Comparison of ENCODE assay signal across 14 cellular contexts in the genomic region with DNA sequence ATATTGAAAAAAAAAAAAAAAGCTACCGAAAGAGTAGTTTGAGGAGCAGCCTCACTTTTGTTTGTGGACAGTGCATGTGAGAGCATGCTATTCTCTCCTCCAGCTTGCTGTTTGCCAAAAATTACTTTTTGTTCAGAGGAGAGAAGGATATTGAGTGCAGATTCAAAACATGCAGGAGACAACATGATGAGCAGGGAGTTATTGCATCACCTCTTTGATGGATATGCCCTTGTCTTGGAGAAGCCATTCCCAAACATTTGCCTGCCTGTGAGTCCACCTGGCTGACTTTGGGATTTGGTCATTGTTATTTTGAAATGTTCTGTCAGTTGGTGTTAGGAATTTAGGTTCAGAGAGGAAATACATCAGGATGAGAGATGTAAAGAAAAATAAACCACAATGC. TPM values are rescaled to one million over a fixed set of nuclear protein-coding genes. Genes with fewer than 3 reads are reported as not detected.
DNase-seq lines count a peak whose midpoint lies in the region; ATAC-seq and TF ChIP-seq lines count a peak whose summit lies in the region.
"Had no signal": no experiment of that assay in that cellular context is flagged by ENCODE, and none has a peak within 500 bp of the region (broad histone marks: within the 10 kb centered on the region; RNA-seq: fewer than 3 reads in every experiment).

No MANE protein-coding gene starts in this region.

- peaks cover 19% of the 10 kb centered on the region for H3K36me3 ChIP-seq in DND-41 (ENCODE audit: insufficient read depth, low read length)
- H3K36me3 ChIP-seq in mesodermal cell (ENCODE audit: control insufficient read depth, insufficient read depth, low read length): peaks cover 29% of the 10 kb centered on the region
- H3K36me3 ChIP-seq: SJCRH30 had no signal

- DNase-seq in AG10803 (ENCODE audit: low read depth): no peak
- DNase-seq in DND-41: no peak
- DNase-seq in activated B cell treated with CpG ODN at 0.5 μM for 24 hours: no peak
- no peak for DNase-seq in dedifferentiated amniotic fluid mesenchymal stem cell (ENCODE audit: extremely low spot score)
- no peak for DNase-seq in putamen (ENCODE audit: low spot score)
- DNase-seq: activated CD4-positive, alpha-beta T cell treated with anti-CD3 and anti-CD28 coated beads for 36 hours; activated gamma-delta T cell treated with Interleukin-2 at 50 U/mL for 16 hours; mucosa of descending colon; NCI-H1436; NCI-H774; retina; SJCRH30 had no signal

- H3K9ac ChIP-seq in DND-41 (ENCODE audit: low read depth, low read length): peak overlapping the region; percentile 76

- H3K4me3 Mint-ChIP-seq in activated B cell treated with CpG ODN at 0.5 μM for 24 hours: peak overlapping the region; percentile 5

- H3K9me3 ChIP-seq in DND-41 (ENCODE audit: insufficient read depth, low read length, severe bottlenecking) (no peaks in the 10 kb centered on the region), mesodermal cell (ENCODE audit: control insufficient read depth, low read length) (no peaks in the 10 kb centered on the region)
- H3K9me3 ChIP-seq: mucosa of descending colon, SJCRH30 had no signal

- ATAC-seq in DND-41 (ENCODE audit: insufficient read depth, low read depth) (no peak), activated B cell treated with CpG ODN at 0.5 μM for 24 hours (ENCODE audit: low read depth) (no peak), HG03342 (IDR thresholded peaks at IDR 0.05; ENCODE audit: unreplicated experiment) (no peak)
- ATAC-seq: activated CD4-positive, alpha-beta T cell treated with anti-CD3 and anti-CD28 coated beads for 36 hours; mucosa of descending colon had no signal

- POLR2A ChIA-PET in activated B cell treated with CpG ODN at 0.5 μM for 24 hours (lab: Charles Lee): no interaction called here

- peak overlapping the region; percentile 69 for H3K4me2 ChIP-seq in DND-41 (ENCODE audit: insufficient read depth, low read length)

- H3K27me3 Mint-ChIP-seq in activated B cell treated with CpG ODN at 0.5 μM for 24 hours: no peaks in the 10 kb centered on the region
- H3K27me3 Mint-ChIP-seq: activated CD4-positive, alpha-beta T cell treated with anti-CD3 and anti-CD28 coated beads for 36 hours had no signal

- 86% methylated on average over 1 of the region's 1 CpG; no CpG with 5 or more reads in 1 of the 2 experiments for WGBS in mesodermal cell (ENCODE audit: insufficient coverage in 2 of 2), 2 experiments

- TF ChIP-seq CTCF in AG10803 (conservative IDR thresholded peaks at IDR 0.05; ENCODE audit: low read length): no peak
- TF ChIP-seq CTCF in DND-41 (IDR thresholded peaks at IDR 0.05; ENCODE audit: borderline replicate concordance, extremely low read depth, low read length, poor library complexity, severe bottlenecking): no peak
- no peak for TF ChIP-seq CTCF in activated B cell treated with CpG ODN at 0.5 μM for 24 hours (IDR thresholded peaks at IDR 0.05)

- intact Hi-C loops in activated B cell treated with CpG ODN at 0.5 μM for 24 hours (cut with micrococcal nuclease): loop anchor here (10.0 kb wide), 1 partner anchor 1048 kb away; no protein-coding TSS in a partner anchor

- peaks cover 71% of the 10 kb centered on the region for H3K79me2 ChIP-seq in DND-41 (ENCODE audit: insufficient read depth, low read length)

- peaks cover 20% of the 10 kb centered on the region; the same call in 1 of the 2 replicates for H4K20me1 ChIP-seq in DND-41 (ENCODE audit: insufficient read depth, low read length)

- no peaks in the 10 kb centered on the region for H3K27me3 ChIP-seq in DND-41 (ENCODE audit: insufficient read depth, low read length, poor library complexity)

- peaks cover 43% of the 10 kb centered on the region for H3K4me1 Mint-ChIP-seq in activated B cell treated with CpG ODN at 0.5 μM for 24 hours

- H3K27ac Mint-ChIP-seq in activated B cell treated with CpG ODN at 0.5 μM for 24 hours: no peak overlapping the region
- H3K27ac Mint-ChIP-seq: activated CD4-positive, alpha-beta T cell treated with anti-CD3 and anti-CD28 coated beads for 36 hours had no signal

- no peak overlapping the region for H2AFZ ChIP-seq in DND-41 (ENCODE audit: low read depth, low read length)

- H3K4me1 ChIP-seq in DND-41 (ENCODE audit: insufficient read depth, low read length) (peaks cover 74% of the 10 kb centered on the region), mesodermal cell (ENCODE audit: control insufficient read depth, insufficient read depth, low read length, poor library complexity, severe bottlenecking) (peaks cover 34% of the 10 kb centered on the region)

- peak overlapping the region; percentile 64 for H3K27ac ChIP-seq in DND-41 (ENCODE audit: low read length)
- H3K27ac ChIP-seq in mesodermal cell (ENCODE audit: low read depth, low read length, severe bottlenecking): no peak overlapping the region
- H3K27ac ChIP-seq: SJCRH30 had no signal

- no peaks in the 10 kb centered on the region for H3K9me3 Mint-ChIP-seq in activated B cell treated with CpG ODN at 0.5 μM for 24 hours

- H3K4me3 ChIP-seq in AG10803 (ENCODE audit: low read length) (peak overlapping the region; percentile 83), DND-41 (ENCODE audit: low read depth in 1 of 2, low read length in 2 of 2) (peak overlapping the region in 1 of 2 experiments; percentile 80; a peak in 2 of 4 replicates), mesodermal cell (ENCODE audit: extremely low read depth, insufficient read depth, low read length, poor library complexity, severe bottlenecking) (peak overlapping the region; percentile 66)
- H3K4me3 ChIP-seq: mucosa of descending colon, SJCRH30 had no signal

- CTCF ChIA-PET in activated B cell treated with CpG ODN at 0.5 μM for 24 hours (lab: Charles Lee): no interaction called here

- H3K36me3 Mint-ChIP-seq in activated B cell treated with CpG ODN at 0.5 μM for 24 hours (ENCODE audit: low read depth): no peaks in the 10 kb centered on the region

RNA-seq across cellular contexts. Expression of a gene that starts 2.4 kb away (rescaled TPM):
- 37.1 and 40.8 TPM in 2 replicates for total RNA-seq in activated B cell treated with CpG ODN at 0.5 μM for 24 hours
- 86.7 TPM for polyA plus RNA-seq in mesodermal cell (2013, experiment 1 of 2)
- polyA plus RNA-seq in mesodermal cell (2013, experiment 2 of 2): 111 TPM
